ENCODE assay signal across 12 cellular contexts in genomic region chr1:214476229-214476957, GRCh38.
DNase-seq lines count a peak whose midpoint lies in the region; ATAC-seq, FAIRE-seq and TF ChIP-seq lines count a peak whose summit lies in the region.
"Had no signal": no experiment of that assay in that cellular context is flagged by ENCODE, and none has a peak within 500 bp of the region (broad histone marks: within the 10 kb centered on the region; RNA-seq: fewer than 3 reads in every experiment).

No MANE protein-coding gene starts in this region.

- H3K4me1 ChIP-seq in endothelial cell of umbilical vein (ENCODE audit: control insufficient read depth, extremely low read depth, insufficient read depth, low read length) (peaks cover 28% of the 10 kb centered on the region), osteoblast (ENCODE audit: insufficient read depth, low read length) (peaks cover 72% of the 10 kb centered on the region)
- no peaks in the 10 kb centered on the region for H3K4me1 ChIP-seq in effector memory CD4-positive, alpha-beta T cell (ENCODE audit: control insufficient read depth, insufficient read depth, low read length, poor library complexity, severe bottlenecking)

- H2AFZ ChIP-seq in endothelial cell of umbilical vein (ENCODE audit: low read depth, low read length) (no peak overlapping the region), osteoblast (ENCODE audit: low read length) (no peak overlapping the region)

- H3K36me3 ChIP-seq in endothelial cell of umbilical vein (ENCODE audit: control insufficient read depth in 2 of 2, extremely low read depth in 1 of 2, insufficient read depth in 2 of 2, low read length in 2 of 2) (no peaks in the 10 kb centered on the region), osteoblast (ENCODE audit: insufficient read depth, low read length) (no peaks in the 10 kb centered on the region)
- H3K36me3 ChIP-seq in effector memory CD4-positive, alpha-beta T cell (ENCODE audit: control insufficient read depth, insufficient read depth, low read length), result no peaks in the 10 kb centered on the region

- H3K27me3 ChIP-seq in endothelial cell of umbilical vein (ENCODE audit: control insufficient read depth in 2 of 2, insufficient read depth in 2 of 2, low read length in 2 of 2), result no peaks in the 10 kb centered on the region
- no peaks in the 10 kb centered on the region for H3K27me3 ChIP-seq in osteoblast (ENCODE audit: insufficient read depth, low read length)
- no peaks in the 10 kb centered on the region for H3K27me3 ChIP-seq in effector memory CD4-positive, alpha-beta T cell (replicated peaks; ENCODE audit: control insufficient read depth, insufficient read depth, low read length, poor library complexity, severe bottlenecking)

- H3K9me1 ChIP-seq in endothelial cell of umbilical vein (replicated peaks; ENCODE audit: control insufficient read depth, extremely low read depth, insufficient read depth, low read length), result no peaks in the 10 kb centered on the region

- no peak for ATAC-seq in HG02623 (IDR thresholded peaks at IDR 0.05; ENCODE audit: unreplicated experiment)
- ATAC-seq: Right ventricle myocardium inferior had no signal

- DNase-seq in Caki2 (ENCODE audit: low read depth), result peak; percentile 79
- peak; percentile 56 for DNase-seq in NCI-H226
- DNase-seq in endothelial cell of umbilical vein (ENCODE audit: low read depth, low spot score), result peak; percentile 76
- no peak for DNase-seq in osteoblast (ENCODE audit: insufficient read length, low spot score, missing footprints)
- no peak for DNase-seq in NAMALWA (ENCODE audit: low spot score)
- DNase-seq in NCI-H1105 (lab: John Stamatoyannopoulos, UW), result no peak
- no peak for DNase-seq in effector memory CD4-positive, alpha-beta T cell
- DNase-seq: activated T-cell treated with anti-CD3 and anti-CD28 coated beads, Interleukin-2, amount 50 U/mL, for 48 hours; NCI-H446 treated with DMSO at 0.1 percent for 48 hours had no signal

- no peak for TF ChIP-seq POLR2A in endothelial cell of umbilical vein (IDR thresholded peaks at IDR 0.05; ENCODE audit: low read depth, low read length)

- POLR2A ChIA-PET in endothelial cell of umbilical vein (lab: Charles Lee), result no interaction called here

- in situ Hi-C loops in Caki2 (cut with HindIII; ENCODE audit: low pct_unique_long_range_greater_than_20kb, low sequenced_read_pairs), result no loop called here

- H3K9me3 ChIP-seq in endothelial cell of umbilical vein (replicated peaks; ENCODE audit: control insufficient read depth, insufficient read depth, low read length) (no peaks in the 10 kb centered on the region), osteoblast (ENCODE audit: low read depth, low read length) (no peaks in the 10 kb centered on the region)
- no peaks in the 10 kb centered on the region for H3K9me3 ChIP-seq in effector memory CD4-positive, alpha-beta T cell (ENCODE audit: control insufficient read depth, low read length)

- no TSS peak for BruUV-seq in endothelial cell of umbilical vein (replicated peaks; lab: Mats Ljungman, UMichigan)

- peaks cover 3% of the 10 kb centered on the region for H4K20me1 ChIP-seq in endothelial cell of umbilical vein (replicated peaks; ENCODE audit: control insufficient read depth, extremely low read depth, insufficient read depth, low read length)
- peaks cover 10% of the 10 kb centered on the region for H4K20me1 ChIP-seq in osteoblast (ENCODE audit: insufficient read depth, low read length)

- peak overlapping the region; percentile 70 for H3K27ac ChIP-seq in endothelial cell of umbilical vein (ENCODE audit: insufficient read depth, low read depth, low read length)
- H3K27ac ChIP-seq in osteoblast (ENCODE audit: low read depth, low read length), result peak overlapping the region; percentile 95
- H3K27ac ChIP-seq in effector memory CD4-positive, alpha-beta T cell (ENCODE audit: insufficient read depth, low read length, poor library complexity, severe bottlenecking), result no peak overlapping the region
- H3K27ac ChIP-seq: C4-2B had no signal

- dilution Hi-C loops in endothelial cell of umbilical vein (cut with MboI; ENCODE audit: extremely low pct_ligation_motif_present, low sequenced_read_pairs), result loop anchor here (10.0 kb wide), 1 partner anchor 68 kb away; no protein-coding TSS in a partner anchor

- CTCF ChIA-PET in endothelial cell of umbilical vein (lab: Charles Lee), result interaction anchor here (0.7 to 1.8 kb wide), 9 partner anchors 8 to 144 kb away, joined by 3 to 10 read pairs (median 4); no protein-coding TSS in a partner anchor

- H3K9ac ChIP-seq in endothelial cell of umbilical vein (replicated peaks; ENCODE audit: extremely low read depth, insufficient read depth, low read length), result peak overlapping the region; percentile 5

- H3K4me2 ChIP-seq in endothelial cell of umbilical vein (ENCODE audit: insufficient read depth, low read length) (peak overlapping the region; percentile 23), osteoblast (ENCODE audit: insufficient read depth, low read length) (peak overlapping the region; percentile 67)

- H3K79me2 ChIP-seq in endothelial cell of umbilical vein (ENCODE audit: control insufficient read depth, insufficient read depth, low read length), result peaks cover 96% of the 10 kb centered on the region
- peaks cover 90% of the 10 kb centered on the region for H3K79me2 ChIP-seq in osteoblast (ENCODE audit: insufficient read depth, low read length)

- TF ChIP-seq CTCF in endothelial cell of umbilical vein (IDR thresholded peaks at IDR 0.05; ENCODE audit: extremely low read depth in 1 of 2, insufficient read depth in 1 of 2, low read depth in 1 of 2, low read length in 2 of 2) (no peak), osteoblast (IDR thresholded peaks at IDR 0.05; ENCODE audit: extremely low read depth, low read depth, low read length) (no peak)

- intact Hi-C loops in endothelial cell of umbilical vein (cut with micrococcal nuclease), result loop anchor here (2.0 kb wide), 3 partner anchors 30 to 74 kb away; partner anchors contain the start of gene PTPN14

- H3K4me3 ChIP-seq in endothelial cell of umbilical vein (replicated peaks in 1 of 3; ENCODE audit: insufficient read depth in 1 of 3, low read depth in 1 of 3, low read length in 3 of 3) (peak overlapping the region in 1 of 3 experiments; percentile 15), osteoblast (ENCODE audit: insufficient read depth, low read length) (peak overlapping the region; percentile 14)
- H3K4me3 ChIP-seq in effector memory CD4-positive, alpha-beta T cell (ENCODE audit: insufficient read depth, low read depth, low read length, poor library complexity, severe bottlenecking), result no peak overlapping the region

- FAIRE-seq in endothelial cell of umbilical vein (lab: Jason Lieb, UNC), result peak; percentile 67

TF ChIP-seq in endothelial cell of umbilical vein, 7 proteins besides CTCF, POLR2A, EP300 and RAD21:
- TF ChIP-seq FOS (IDR thresholded peaks at IDR 0.05; ENCODE audit: borderline replicate concordance, insufficient read depth, low read length) (no peak), JUN (IDR thresholded peaks at IDR 0.05; ENCODE audit: borderline replicate concordance, insufficient read depth, insufficient read length, low read depth) (peak; percentile 19)

Comparison
In these comparisons a context has a peak if more than half of its experiments do, and no peak if none do; other contexts are left out.
1. DNase-seq: peak in Caki2 (single experiment), NCI-H226 (single experiment) and endothelial cell of umbilical vein (single experiment); none in osteoblast (single experiment), NAMALWA (single experiment), NCI-H1105 (single experiment) and effector memory CD4-positive, alpha-beta T cell (0 of 3).